7 cellular contexts compared by ENCODE assay signal in genomic region chr11:65366340-65366773, GRCh38. TPM values are rescaled to one million over a fixed set of nuclear protein-coding genes. Genes with fewer than 3 reads are reported as not detected.
A peak's percentile ranks its signal among the peaks of the same experiment; 100 is the strongest.
DNase-seq lines count a peak whose midpoint lies in the region; ATAC-seq and TF ChIP-seq lines count a peak whose summit lies in the region.

No MANE protein-coding gene starts in this region.

- 1 to 4% (median 2%) methylated on average over 4 of the region's 4 CpGs for WGBS in stomach, 5 donors

- no peaks in the 10 kb centered on the region for H4K20me1 ChIP-seq in OCI-LY1 (ENCODE audit: insufficient read depth, low read length)

- H3K27me3 ChIP-seq in OCI-LY1 (ENCODE audit: insufficient read depth, low read length) (peaks cover 9% of the 10 kb centered on the region; the same call in 1 of the 2 replicates), stomach (no peaks in the 10 kb centered on the region)

- no peak overlapping the region for H3K4me2 ChIP-seq in OCI-LY1 (ENCODE audit: low read length)

- DNase-seq in GF-D8 (lab: John Stamatoyannopoulos, UW) (peak; percentile 65), LNCaP clone FGC (ENCODE audit: low read depth) (peak; percentile 58), kidney tubule cell (ENCODE audit: low spot score) (peak; percentile 86), stomach (no peak)
- peak; percentile 64 for DNase-seq in central memory CD4-positive, alpha-beta T cell

- peak; percentile 70 for TF ChIP-seq CTCF in LNCaP clone FGC (IDR thresholded peaks at IDR 0.05; ENCODE audit: control insufficient read depth, extremely low read depth, insufficient read depth)
- TF ChIP-seq CTCF in OCI-LY1 (IDR thresholded peaks at IDR 0.05; ENCODE audit: low read length): peak; percentile 68
- peak in 5 of 7 experiments; percentile 55 to 91 (median 76) for TF ChIP-seq CTCF in stomach (IDR thresholded peaks at IDR 0.05)

- no peak overlapping the region for H3K9ac ChIP-seq in OCI-LY1 (ENCODE audit: low read length)

- H3K4me3 ChIP-seq in LNCaP clone FGC (ENCODE audit: low read depth, low read length) (no peak overlapping the region), OCI-LY1 (ENCODE audit: low read depth, low read length, poor library complexity, severe bottlenecking) (no peak overlapping the region), stomach (no peak overlapping the region)

- TF ChIP-seq EP300 in stomach (IDR thresholded peaks at IDR 0.05): no peak

- H3K27ac ChIP-seq in OCI-LY1 (ENCODE audit: low read depth, low read length, poor library complexity, severe bottlenecking): no peak overlapping the region
- peak overlapping the region in 4 of 5 donors; percentile 42 to 68 (median 44) for H3K27ac ChIP-seq in stomach

- no peaks in the 10 kb centered on the region for H3K36me3 ChIP-seq in OCI-LY1 (ENCODE audit: insufficient read depth, low read length)
- H3K36me3 ChIP-seq in stomach: no peaks in the 10 kb centered on the region

- H3K9me2 ChIP-seq in OCI-LY1 (ENCODE audit: low read depth, low read length): no peaks in the 10 kb centered on the region

- TF ChIP-seq POLR2A in stomach (IDR thresholded peaks at IDR 0.05): no peak

- intact Hi-C loops in stomach (cut with DNase I; ENCODE audit: low total_unique reads): loop anchor here (5.0 kb wide), 1 partner anchor 146 kb away; no protein-coding TSS in a partner anchor

- no peaks in the 10 kb centered on the region for H3K79me2 ChIP-seq in OCI-LY1 (ENCODE audit: insufficient read depth, low read length)

- no peak overlapping the region for H2AFZ ChIP-seq in OCI-LY1 (ENCODE audit: low read length)

- no peaks in the 10 kb centered on the region for H3K9me3 ChIP-seq in OCI-LY1 (ENCODE audit: low read length)
- no peaks in the 10 kb centered on the region for H3K9me3 ChIP-seq in stomach

- H3F3A ChIP-seq in OCI-LY1 (ENCODE audit: insufficient read depth, low read length): no peaks in the 10 kb centered on the region

- no peak for ATAC-seq in HG03025 (IDR thresholded peaks at IDR 0.05; ENCODE audit: low FRiP score, unreplicated experiment)

- H3K4me1 ChIP-seq in OCI-LY1 (ENCODE audit: insufficient read depth, low read length, severe bottlenecking): peaks cover 12% of the 10 kb centered on the region
- peaks cover 0 to 29% (median 27%) of the 10 kb centered on the region in 4 donors for H3K4me1 ChIP-seq in stomach

RNA-seq across cellular contexts. Expression of gene TIGD3, which starts 11.8 kb away (rescaled TPM):
- total RNA-seq in stomach: 1 to 10 TPM in 1 of 5 donors, not detected in 4; 4.5 TPM
- polyA plus RNA-seq in stomach: under 1 TPM in 2 of 3 donors, not detected in 1; 0.25 to 0.44 TPM

RNA-seq across cellular contexts. Expression of gene SLC25A45, which starts 16.1 kb away (rescaled TPM):
- total RNA-seq in stomach: 100 to 1,000 TPM in 1 of 5 donors, 1 to 10 TPM in 4; 1.2 to 101 (median 2.4) TPM
- polyA plus RNA-seq in stomach: 1 to 10 TPM; 1.9 to 3.8 (median 3.1) TPM

RNA-seq across cellular contexts. Expression of gene FRMD8, which starts 20.1 kb away (rescaled TPM):
- 100 to 1,000 TPM in 3 of 5 donors, 10 to 100 TPM in 1, 1 to 10 TPM in 1; 9.3 to 340 (median 114) TPM for total RNA-seq in stomach
- polyA plus RNA-seq in stomach: 10 to 100 TPM; 11.8 to 16.3 (median 13.6) TPM

RNA-seq across cellular contexts. Expression of gene DPF2, which starts 32.7 kb away (rescaled TPM):
- total RNA-seq in stomach: 10 to 100 TPM; 14.7 to 92.8 (median 35.1) TPM
- 10 to 100 TPM; 14.9 to 22.6 (median 19.6) TPM for polyA plus RNA-seq in stomach

RNA-seq across cellular contexts. Expression of gene CDC42EP2, which starts 51.7 kb away (rescaled TPM):
- total RNA-seq in stomach: 10 to 100 TPM in 2 of 5 donors, 1 to 10 TPM in 1, under 1 TPM in 1, not detected in 1; 0.89 to 18.3 (median 8.3) TPM
- 10 to 100 TPM; 13.8 to 22.0 (median 18.4) TPM for polyA plus RNA-seq in stomach
